In genomic region chr10:131860806-131861440, GRCh38 we compare ENCODE assay signal across 24 cellular contexts. TPM values are rescaled to one million over a fixed set of nuclear protein-coding genes. Genes with fewer than 3 reads are reported as not detected.
DNase-seq lines count a peak whose midpoint lies in the region; ATAC-seq and TF ChIP-seq lines count a peak whose summit lies in the region.
"Had no signal": no experiment of that assay in that cellular context is flagged by ENCODE, and none has a peak within 500 bp of the region (broad histone marks: within the 10 kb centered on the region; RNA-seq: fewer than 3 reads in every experiment).

No MANE protein-coding gene starts in this region.

- H4K20me1 ChIP-seq in DOHH2 (ENCODE audit: control insufficient read depth, insufficient read depth, low read depth, low read length), result no peaks in the 10 kb centered on the region

- no peaks in the 10 kb centered on the region for H3F3A ChIP-seq in DOHH2 (ENCODE audit: control insufficient read depth, insufficient read depth)

- DNase-seq in A673 (ENCODE audit: low spot score), result no peak
- DNase-seq in RPMI8226, result peak; percentile 30
- peak; percentile 6 for DNase-seq in lower lobe of right lung
- DNase-seq in hepatic stellate cell (ENCODE audit: low spot score), result no peak
- no peak for DNase-seq in NCI-H82 treated with DMSO at 0.1 percent for 48 hours (lab: John Stamatoyannopoulos, UW; ENCODE audit: unreplicated experiment)
- no peak for DNase-seq in NCI-H1092 (lab: John Stamatoyannopoulos, UW)
- DNase-seq: activated B cell treated with CpG ODN at 0.5 μM for 24 hours; activated CD4-positive, alpha-beta T cell treated with anti-CD3 and anti-CD28 coated beads, Interleukin-2, amount 50 U/mL, for 48 hours; activated naive CD4-positive, alpha-beta T cell treated with Interleukin-2 at 50 U/mL for 16 hours; activated T-cell treated with anti-CD3 and anti-CD28 coated beads for 4 hours; amygdala; CD4-positive, CD25-positive, alpha-beta regulatory T cell; cortex of kidney; DMS 273 treated with DMSO at 0.1 percent for 48 hours; left lung; midbrain; MM.1S; NCI-H1694 treated with DMSO at 0.1 percent for 48 hours; NCI-H446; stimulated activated CD4-positive, alpha-beta T cell treated with anti-CD3 and anti-CD28 coated beads, Interleukin-1b, Interleukin-23, amount 100 ng/mL, for 48 hours had no signal

- POLR2A ChIA-PET in A673 (lab: Charles Lee; ENCODE audit: low non-redundant PET), result no interaction called here

- H3K36me3 ChIP-seq in A673 (ENCODE audit: insufficient read depth, low read length, poor library complexity, severe bottlenecking) (no peaks in the 10 kb centered on the region), DOHH2 (ENCODE audit: control insufficient read depth, low read length) (no peaks in the 10 kb centered on the region), lower lobe of right lung (no peaks in the 10 kb centered on the region)
- H3K36me3 ChIP-seq: left lung, prostate gland had no signal

- H3K9me3 ChIP-seq in A673 (ENCODE audit: low read depth, low read length, poor library complexity, severe bottlenecking) (no peaks in the 10 kb centered on the region), DOHH2 (ENCODE audit: control insufficient read depth, insufficient read depth, low read length) (no peaks in the 10 kb centered on the region), lower lobe of right lung (no peaks in the 10 kb centered on the region)
- H3K9me3 ChIP-seq: left lung, prostate gland had no signal

- H3K4me3 ChIP-seq in A673 (ENCODE audit: low read depth, low read length, poor library complexity, severe bottlenecking) (no peak overlapping the region), DOHH2 (ENCODE audit: low read length) (no peak overlapping the region), lower lobe of right lung (no peak overlapping the region)
- H3K4me3 ChIP-seq: left lung, prostate gland had no signal

- no TSS peak for BruUV-seq in A673 (replicated peaks; lab: Mats Ljungman, UMichigan)

- H3K27ac ChIP-seq in A673 (ENCODE audit: low read depth, low read length, poor library complexity, severe bottlenecking) (no peak overlapping the region), DOHH2 (ENCODE audit: low read depth, low read length) (no peak overlapping the region), lower lobe of right lung (no peak overlapping the region)
- H3K27ac ChIP-seq: left lung, prostate gland had no signal

- no peak overlapping the region for H3K4me2 ChIP-seq in DOHH2 (ENCODE audit: low read length)

- H3K27me3 ChIP-seq in A673 (replicated peaks; ENCODE audit: insufficient read depth, low read depth, low read length, poor library complexity) (peaks cover 21% of the 10 kb centered on the region), DOHH2 (ENCODE audit: control insufficient read depth, low read length) (peaks cover 3% of the 10 kb centered on the region; the same call in 1 of the 2 replicates), lower lobe of right lung (ENCODE audit: low read depth) (peaks cover 21% of the 10 kb centered on the region)

- intact Hi-C loops in A673 (cut with micrococcal nuclease; ENCODE audit: unreplicated experiment), result no loop called here
- intact Hi-C loops in lower lobe of right lung (cut with DNase I), result no loop called here

- H3K4me1 ChIP-seq in A673 (ENCODE audit: insufficient read depth, low read length, poor library complexity, severe bottlenecking) (no peaks in the 10 kb centered on the region), DOHH2 (ENCODE audit: control insufficient read depth, low read length) (no peaks in the 10 kb centered on the region), lower lobe of right lung (no peaks in the 10 kb centered on the region)
- H3K4me1 ChIP-seq: left lung, prostate gland had no signal

- H3K9me2 ChIP-seq in DOHH2 (replicated peaks; ENCODE audit: control insufficient read depth, low read length), result no peaks in the 10 kb centered on the region

- TF ChIP-seq CTCF in A673 (conservative IDR thresholded peaks at IDR 0.05; ENCODE audit: low read depth, low read length) (peak; percentile 51), DOHH2 (IDR thresholded peaks at IDR 0.05; ENCODE audit: low read depth, low read length, poor library complexity, severe bottlenecking) (peak; percentile 29), lower lobe of right lung (IDR thresholded peaks at IDR 0.05) (no peak)

- CTCF ChIA-PET in A673 (lab: Charles Lee), result no interaction called here

- ATAC-seq in lower lobe of right lung, result no peak
- ATAC-seq: left lung; SK-N-SH treated with all-trans-retinoic acid at 6 μM for 48 hours; stimulated activated effector memory CD8-positive, alpha-beta T cell treated with anti-CD3 and anti-CD28 coated beads, Interleukin-12 subunit alpha, Interleukin-12 subunit beta, amount 100 ng/mL, for 72 hours had no signal

- H3K79me2 ChIP-seq in DOHH2 (ENCODE audit: control insufficient read depth, low read length), result no peaks in the 10 kb centered on the region

RNA-seq across cellular contexts. Expression of gene PPP2R2D, which starts 39.9 kb away (rescaled TPM):
- 48.4 and 49.1 TPM in 2 replicates for total RNA-seq in A673 (2021)
- total RNA-seq in lower lobe of right lung, result 30.0 TPM

Comparison
In these comparisons a context has a peak if more than half of its experiments do, and no peak if none do; other contexts are left out.
1. DNase-seq: peak in RPMI8226 (single experiment) and lower lobe of right lung (single experiment); none in A673 (single experiment), hepatic stellate cell (single experiment), NCI-H82 treated with DMSO at 0.1 percent for 48 hours (single experiment) and NCI-H1092 (single experiment).